In the genomic region with DNA sequence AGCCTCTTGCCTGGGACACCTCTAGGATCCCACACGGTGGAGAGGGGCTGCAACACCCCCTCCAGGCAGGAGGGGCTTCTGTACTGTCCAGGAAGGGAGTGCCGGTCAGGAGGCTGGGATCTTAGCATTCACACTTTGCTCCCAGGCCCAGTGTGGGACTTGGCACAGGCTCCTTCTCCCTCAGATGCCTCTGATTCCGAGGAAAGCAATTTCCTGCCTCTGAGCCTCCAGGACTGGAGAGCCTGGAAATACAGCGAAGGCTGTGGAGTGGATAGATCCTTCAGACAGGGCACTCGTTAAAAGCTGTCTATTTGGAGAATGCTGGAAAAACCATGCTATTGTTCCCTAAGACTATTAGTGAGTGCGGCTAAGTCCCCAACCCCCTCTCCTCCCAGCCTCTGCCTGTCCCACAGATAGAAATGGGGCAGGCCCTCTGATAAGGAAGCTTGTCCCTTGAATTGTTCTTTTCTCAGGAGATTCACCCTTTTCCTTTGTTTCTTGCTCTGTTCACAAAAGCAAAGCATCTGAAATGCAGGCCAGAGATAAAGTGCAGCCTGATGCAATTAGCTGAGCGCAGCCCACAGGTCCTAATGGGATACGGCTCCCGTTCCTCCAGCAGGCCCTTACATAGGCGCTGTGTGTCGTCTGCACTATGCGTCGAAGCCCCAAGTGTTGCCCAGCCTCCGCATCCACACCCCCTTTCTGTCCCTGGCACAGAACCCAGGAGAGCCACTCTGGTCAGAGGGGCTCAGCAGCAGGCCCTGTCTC, we compare ENCODE assay signal across 13 cellular contexts.
DNase-seq lines count a peak whose midpoint lies in the region; ATAC-seq and TF ChIP-seq lines count a peak whose summit lies in the region.
"Had no signal": no experiment of that assay in that cellular context is flagged by ENCODE, and none has a peak within 500 bp of the region (broad histone marks: within the 10 kb centered on the region; RNA-seq: fewer than 3 reads in every experiment).

No MANE protein-coding gene starts in this region.

- intact Hi-C loops in aorta (cut with DNase I): no loop called here
- intact Hi-C loops in PC-9 (cut with micrococcal nuclease; ENCODE audit: unreplicated experiment): no loop called here

- no peak overlapping the region for H4K8ac ChIP-seq in mesendoderm (ENCODE audit: low read depth, low read length)

- no peak overlapping the region for H3K4ac ChIP-seq in mesendoderm (ENCODE audit: low read depth, low read length)

- DNase-seq in NCI-H82 (lab: John Stamatoyannopoulos, UW) (peak; percentile 46), NCI-H82 treated with DMSO at 0.1 percent for 48 hours (lab: John Stamatoyannopoulos, UW; ENCODE audit: unreplicated experiment) (no peak), endodermal cell (peak; percentile 65), mesendoderm (peak; percentile 68), aorta (peak in 1 of 2 donors; percentile 66), PC-9 (no peak)
- DNase-seq: activated CD4-positive, alpha-beta T cell treated with anti-CD3 and anti-CD28 coated beads for 4 hours; activated naive CD8-positive, alpha-beta T cell treated with anti-CD3 and anti-CD28 coated beads for 36 hours; head of caudate nucleus had no signal

- peaks cover 16% of the 10 kb centered on the region for H3K4me1 Mint-ChIP-seq in endodermal cell
- H3K4me1 Mint-ChIP-seq: activated naive CD8-positive, alpha-beta T cell treated with anti-CD3 and anti-CD28 coated beads for 36 hours had no signal

- TF ChIP-seq CTCF in endodermal cell (conservative IDR thresholded peaks at IDR 0.05) (no peak), PC-9 (conservative IDR thresholded peaks at IDR 0.05) (no peak)

- H3K23ac ChIP-seq in mesendoderm (ENCODE audit: low read length): peak overlapping the region; percentile 0

- H3K27ac ChIP-seq in endodermal cell (ENCODE audit: low read depth, low read length) (peak overlapping the region; percentile 39), mesendoderm (ENCODE audit: low read depth, low read length) (peak overlapping the region; percentile 66), aorta (ENCODE audit: low read depth in 1 of 2, low read length in 2 of 2) (peak overlapping the region in 1 of 2 donors; percentile 12), PC-9 (no peak overlapping the region)
- H3K27ac ChIP-seq: A549 had no signal

- ATAC-seq in aorta (ENCODE audit: low FRiP score) (peak; percentile 49), GM18519 (IDR thresholded peaks at IDR 0.05; ENCODE audit: low FRiP score, unreplicated experiment) (no peak), HG02840 (IDR thresholded peaks at IDR 0.05; ENCODE audit: low FRiP score, unreplicated experiment) (no peak)
- ATAC-seq: naive thymus-derived CD8-positive, alpha-beta T cell had no signal

- H3K36me3 ChIP-seq in endodermal cell (ENCODE audit: control insufficient read depth, insufficient read depth, low read length) (no peaks in the 10 kb centered on the region), mesendoderm (ENCODE audit: control insufficient read depth, insufficient read depth, low read length) (no peaks in the 10 kb centered on the region), aorta (ENCODE audit: control insufficient read depth in 1 of 2, insufficient read depth in 2 of 2, low read length in 1 of 2) (no peaks in the 10 kb centered on the region), PC-9 (ENCODE audit: low read depth) (no peaks in the 10 kb centered on the region)

- no peaks in the 10 kb centered on the region for H4K20me1 ChIP-seq in PC-9 (ENCODE audit: insufficient read depth)

- H4K5ac ChIP-seq in mesendoderm (ENCODE audit: low read length): no peak overlapping the region

- WGBS in endodermal cell (ENCODE audit: insufficient coverage in 1 of 2, insufficient read length in 1 of 2), 2 experiments: 55 to 69% methylated on average over 11 to 14 of the region's 14 CpGs
- no CpG with 5 or more reads among the region's 14 CpGs for WGBS in mesendoderm (ENCODE audit: extremely low coverage, insufficient coverage, low lambda C conversion rate)
- 53 to 59% methylated on average over 14 of the region's 14 CpGs for WGBS in aorta, 2 donors

- H3F3A ChIP-seq in PC-9 (ENCODE audit: insufficient read depth, low read depth): no peaks in the 10 kb centered on the region

- H3K9me3 ChIP-seq in endodermal cell (ENCODE audit: control insufficient read depth, low read length) (no peaks in the 10 kb centered on the region), aorta (ENCODE audit: control insufficient read depth, low read length) (no peaks in the 10 kb centered on the region), PC-9 (ENCODE audit: insufficient read depth, low read depth) (no peaks in the 10 kb centered on the region)
- H3K9me3 ChIP-seq: A549 had no signal

- peak overlapping the region; percentile 6 for H3K4me3 Mint-ChIP-seq in endodermal cell
- H3K4me3 Mint-ChIP-seq: activated naive CD8-positive, alpha-beta T cell treated with anti-CD3 and anti-CD28 coated beads for 36 hours; naive thymus-derived CD8-positive, alpha-beta T cell had no signal

- H2AK5ac ChIP-seq in mesendoderm (ENCODE audit: low read length): no peak overlapping the region

- H2AFZ ChIP-seq in PC-9: no peak overlapping the region

- H3K9ac ChIP-seq in endodermal cell (ENCODE audit: extremely low read depth, low read length, poor library complexity, severe bottlenecking) (peak overlapping the region; percentile 67), mesendoderm (ENCODE audit: low read length) (peak overlapping the region; percentile 42)

- peak overlapping the region; percentile 82 for H2BK5ac ChIP-seq in mesendoderm (ENCODE audit: low read length)

- no peaks in the 10 kb centered on the region for H3K9me3 Mint-ChIP-seq in endodermal cell
- H3K9me3 Mint-ChIP-seq: activated naive CD8-positive, alpha-beta T cell treated with anti-CD3 and anti-CD28 coated beads for 36 hours; naive thymus-derived CD8-positive, alpha-beta T cell had no signal

- H3K27me3 Mint-ChIP-seq in endodermal cell (ENCODE audit: insufficient read depth): no peaks in the 10 kb centered on the region
- H3K27me3 Mint-ChIP-seq: activated naive CD8-positive, alpha-beta T cell treated with anti-CD3 and anti-CD28 coated beads for 36 hours; naive thymus-derived CD8-positive, alpha-beta T cell had no signal

- no TSS peak for BruUV-seq in PC-9 (replicated peaks; lab: Mats Ljungman, UMichigan)

- peak overlapping the region; percentile 2 for H3K18ac ChIP-seq in mesendoderm (ENCODE audit: low read length)

- H3K79me1 ChIP-seq in mesendoderm (ENCODE audit: low read length): no peaks in the 10 kb centered on the region

- no peak overlapping the region for H3K4me2 ChIP-seq in mesendoderm (ENCODE audit: low read length)
- no peak overlapping the region for H3K4me2 ChIP-seq in PC-9
- H3K4me2 ChIP-seq: A549 had no signal

- POLR2A ChIA-PET in PC-9 (lab: Charles Lee; ENCODE audit: unreplicated experiment): no interaction called here

- H3K27ac Mint-ChIP-seq in endodermal cell: peak overlapping the region; percentile 92
- H3K27ac Mint-ChIP-seq: activated naive CD8-positive, alpha-beta T cell treated with anti-CD3 and anti-CD28 coated beads for 36 hours; naive thymus-derived CD8-positive, alpha-beta T cell had no signal

- H2BK120ac ChIP-seq in mesendoderm (ENCODE audit: low read depth, low read length): peak overlapping the region; percentile 2

- H3K9me2 ChIP-seq in PC-9 (ENCODE audit: insufficient read depth): no peaks in the 10 kb centered on the region

- CTCF ChIA-PET in PC-9 (lab: Charles Lee): no interaction called here

- H3K79me2 ChIP-seq in mesendoderm (ENCODE audit: control insufficient read depth, insufficient read depth, low read length) (no peaks in the 10 kb centered on the region), PC-9 (ENCODE audit: low read depth) (no peaks in the 10 kb centered on the region)

- no peaks in the 10 kb centered on the region for H3K27me3 ChIP-seq in endodermal cell (ENCODE audit: control insufficient read depth, insufficient read depth, low read length, poor library complexity, severe bottlenecking)
- H3K27me3 ChIP-seq in mesendoderm (ENCODE audit: insufficient read depth, low read length, poor library complexity): no peaks in the 10 kb centered on the region
- no peaks in the 10 kb centered on the region for H3K27me3 ChIP-seq in aorta (ENCODE audit: control insufficient read depth in 1 of 2, insufficient read depth in 2 of 2, low read length in 1 of 2)
- no peaks in the 10 kb centered on the region for H3K27me3 ChIP-seq in PC-9 (ENCODE audit: insufficient read depth, low read depth)

- H3K36me3 Mint-ChIP-seq in endodermal cell (ENCODE audit: low read depth): no peaks in the 10 kb centered on the region
- H3K36me3 Mint-ChIP-seq: activated naive CD8-positive, alpha-beta T cell treated with anti-CD3 and anti-CD28 coated beads for 36 hours had no signal

- no peak overlapping the region for H2BK15ac ChIP-seq in mesendoderm (replicated peaks; ENCODE audit: low read depth)

- H3K4me3 ChIP-seq in endodermal cell (ENCODE audit: low read length): peak overlapping the region; percentile 66
- no peak overlapping the region for H3K4me3 ChIP-seq in mesendoderm (ENCODE audit: low read length)
- H3K4me3 ChIP-seq in aorta (ENCODE audit: low read length in 2 of 2): no peak overlapping the region
- no peak overlapping the region for H3K4me3 ChIP-seq in PC-9
- H3K4me3 ChIP-seq: A549 had no signal

- H3K4me1 ChIP-seq in endodermal cell (ENCODE audit: control insufficient read depth, insufficient read depth, low read length): peaks cover 12% of the 10 kb centered on the region
- peaks cover 2% of the 10 kb centered on the region for H3K4me1 ChIP-seq in mesendoderm (ENCODE audit: control insufficient read depth, low read depth, low read length)
- no peaks in the 10 kb centered on the region for H3K4me1 ChIP-seq in aorta (ENCODE audit: control insufficient read depth in 1 of 2, insufficient read depth in 2 of 2, low read length in 2 of 2)
- H3K4me1 ChIP-seq in PC-9 (replicated peaks; ENCODE audit: insufficient read depth): no peaks in the 10 kb centered on the region
- H3K4me1 ChIP-seq: A549 had no signal

- H3K56ac ChIP-seq in mesendoderm (ENCODE audit: low read length): peak overlapping the region; percentile 79

Comparison
In these comparisons a context has a peak if more than half of its experiments do, and no peak if none do; other contexts are left out.
1. DNase-seq: peak in NCI-H82 (single experiment), endodermal cell (single experiment) and mesendoderm (single experiment); none in NCI-H82 treated with DMSO at 0.1 percent for 48 hours (single experiment) and PC-9 (0 of 2).